ENCODE assay signal across 16 cellular contexts in the genomic region with DNA sequence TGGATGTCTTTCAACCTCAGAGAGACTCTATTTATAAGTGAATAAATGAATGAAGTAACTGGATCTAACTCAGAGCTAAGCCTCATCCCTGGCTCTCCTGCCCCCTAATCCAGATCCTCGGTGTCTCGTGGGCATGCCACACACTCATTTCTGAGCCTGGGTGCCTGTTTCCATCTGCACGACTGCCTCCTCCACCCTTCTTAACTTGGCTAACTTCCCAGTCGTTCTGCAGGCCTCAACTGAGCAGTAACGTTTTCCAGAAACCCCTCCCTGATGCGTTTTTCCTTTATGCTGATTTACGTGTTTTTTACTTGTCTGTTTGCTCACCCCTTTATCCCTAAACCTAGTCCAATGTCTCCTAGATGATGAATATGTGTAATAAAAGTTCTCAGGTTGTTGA.
DNase-seq lines count a peak whose midpoint lies in the region; ATAC-seq and TF ChIP-seq lines count a peak whose summit lies in the region.
"Had no signal": no experiment of that assay in that cellular context is flagged by ENCODE, and none has a peak within 500 bp of the region (broad histone marks: within the 10 kb centered on the region; RNA-seq: fewer than 3 reads in every experiment).

No MANE protein-coding gene starts in this region.

- no peak overlapping the region for H3K4me3 ChIP-seq in mammary epithelial cell (replicated peaks in 1 of 3; ENCODE audit: insufficient read depth in 1 of 3, low read depth in 2 of 3, low read length in 3 of 3)
- H3K4me3 ChIP-seq in RWPE2 (ENCODE audit: severe bottlenecking), result no peak overlapping the region
- no peak overlapping the region for H3K4me3 ChIP-seq in fibroblast of the aortic adventitia (ENCODE audit: low read depth, low read length)
- H3K4me3 ChIP-seq in smooth muscle cell, result no peak overlapping the region
- H3K4me3 ChIP-seq: MG63, SK-N-MC had no signal

- H4K20me1 ChIP-seq in mammary epithelial cell (ENCODE audit: insufficient read depth, low read length) (no peaks in the 10 kb centered on the region), smooth muscle cell (ENCODE audit: low read depth) (no peaks in the 10 kb centered on the region)

- POLR2A ChIA-PET in MCF 10A (lab: Yijun Ruan, JAX) (interaction anchor here (1.0 to 1.6 kb wide), 2 partner anchors 9 to 17 kb away, joined by 4 to 6 read pairs; no protein-coding TSS in a partner anchor), HEK293T (lab: Yijun Ruan, JAX) (no interaction called here)

- dilution Hi-C loops in mammary epithelial cell (cut with HindIII; ENCODE audit: low sequenced_read_pairs), result no loop called here

- H3K36me3 Mint-ChIP-seq in MCF 10A (ENCODE audit: insufficient read depth, unreplicated experiment), result peaks cover 6% of the 10 kb centered on the region
- H3K36me3 Mint-ChIP-seq in stimulated activated memory B cell treated with anti-CD40 and anti-IgM and Interleukin-4, amounts not matched to agents 10 μg/mL and 1 μg/mL and 100 μg/mL, for 72 hours, result no peaks in the 10 kb centered on the region

- H3K4me3 Mint-ChIP-seq in MCF 10A (ENCODE audit: unreplicated experiment), result peak overlapping the region; percentile 2
- no peak overlapping the region for H3K4me3 Mint-ChIP-seq in stimulated activated memory B cell treated with anti-CD40 and anti-IgM and Interleukin-4, amounts not matched to agents 10 μg/mL and 1 μg/mL and 100 μg/mL, for 72 hours

- H3K36me3 ChIP-seq in mammary epithelial cell (ENCODE audit: insufficient read depth, low read length) (no peaks in the 10 kb centered on the region), RWPE2 (ENCODE audit: low read depth) (no peaks in the 10 kb centered on the region), smooth muscle cell (ENCODE audit: low read depth) (no peaks in the 10 kb centered on the region)
- H3K36me3 ChIP-seq: MG63 had no signal

- DNase-seq in MCF 10A (ENCODE audit: unreplicated experiment), result peak; percentile 49
- no peak for DNase-seq in mammary epithelial cell
- no peak for DNase-seq in RWPE2 (ENCODE audit: low spot score)
- peak; percentile 59 for DNase-seq in fibroblast of the aortic adventitia (ENCODE audit: low read depth)
- DNase-seq in smooth muscle cell (lab: John Stamatoyannopoulos, UW; ENCODE audit: unreplicated experiment), result no peak
- no peak for DNase-seq in NCI-H2107 treated with DMSO at 0.1 percent for 48 hours (lab: John Stamatoyannopoulos, UW; ENCODE audit: unreplicated experiment)
- no peak for DNase-seq in HEK293T (ENCODE audit: extremely low spot score)
- DNase-seq: KG1, MG63, NCI-H1417 treated with DMSO at 0.1 percent for 48 hours, NCI-H524 treated with DMSO at 0.1 percent for 48 hours, OCI-M1 had no signal

- peaks cover 33% of the 10 kb centered on the region for H3K4me1 Mint-ChIP-seq in MCF 10A (ENCODE audit: insufficient read depth, unreplicated experiment)
- peaks cover 20% of the 10 kb centered on the region for H3K4me1 Mint-ChIP-seq in stimulated activated memory B cell treated with anti-CD40 and anti-IgM and Interleukin-4, amounts not matched to agents 10 μg/mL and 1 μg/mL and 100 μg/mL, for 72 hours

- H3K9ac ChIP-seq in mammary epithelial cell (ENCODE audit: insufficient read depth, low read length) (no peak overlapping the region), smooth muscle cell (ENCODE audit: low read depth) (no peak overlapping the region)

- H3K79me2 ChIP-seq in mammary epithelial cell (ENCODE audit: insufficient read depth, low read length) (no peaks in the 10 kb centered on the region), smooth muscle cell (ENCODE audit: low read depth) (no peaks in the 10 kb centered on the region)

- peak overlapping the region; percentile 10 for H3K27ac Mint-ChIP-seq in MCF 10A (ENCODE audit: low read depth, unreplicated experiment)
- H3K27ac Mint-ChIP-seq in stimulated activated memory B cell treated with anti-CD40 and anti-IgM and Interleukin-4, amounts not matched to agents 10 μg/mL and 1 μg/mL and 100 μg/mL, for 72 hours, result no peak overlapping the region

- WGBS in mammary epithelial cell (ENCODE audit: low coverage, missing lambda C conversion rate), result 82% methylated on average over 7 of the region's 7 CpGs
- 25% methylated on average over 7 of the region's 7 CpGs for WGBS in smooth muscle cell (ENCODE audit: low lambda C conversion rate)

- in situ Hi-C loops in mammary epithelial cell (cut with MboI; ENCODE audit: low sequenced_read_pairs in 2 of 2), result no loop called here

- TF ChIP-seq CTCF in MCF 10A (IDR thresholded peaks at IDR 0.05; ENCODE audit: unreplicated experiment) (no peak), mammary epithelial cell (conservative IDR thresholded peaks at IDR 0.05 in 1 of 2, IDR thresholded peaks at IDR 0.05 in 1 of 2; ENCODE audit: extremely low read depth in 1 of 2, insufficient read depth in 1 of 2, low read depth in 1 of 2, low read length in 2 of 2) (no peak), RWPE2 (IDR thresholded peaks at IDR 0.05; ENCODE audit: poor library complexity, severe bottlenecking) (no peak), fibroblast of the aortic adventitia (IDR thresholded peaks at IDR 0.05; ENCODE audit: insufficient read depth, low read length) (no peak), smooth muscle cell (IDR thresholded peaks at IDR 0.05; ENCODE audit: borderline replicate concordance, insufficient read depth, poor library complexity, severe bottlenecking) (no peak)

- H3F3A ChIP-seq in smooth muscle cell (ENCODE audit: low read depth), result no peaks in the 10 kb centered on the region

- H2AFZ ChIP-seq in mammary epithelial cell (ENCODE audit: low read depth, low read length), result no peak overlapping the region
- H2AFZ ChIP-seq in smooth muscle cell (ENCODE audit: low read depth), result peak overlapping the region; percentile 56

- no peak for ATAC-seq in RWPE2 (ENCODE audit: low read depth)
- no peak for ATAC-seq in stimulated activated memory B cell treated with anti-CD40 and anti-IgM and Interleukin-4, amounts not matched to agents 10 μg/mL and 1 μg/mL and 100 μg/mL, for 72 hours
- ATAC-seq: Right ventricle myocardium inferior had no signal

- intact Hi-C loops in MCF 10A (cut with micrococcal nuclease), result no loop called here
- intact Hi-C loops in mammary epithelial cell (cut with micrococcal nuclease), result no loop called here

- H3K4me2 ChIP-seq in mammary epithelial cell (ENCODE audit: insufficient read depth, low read depth, low read length) (no peak overlapping the region), smooth muscle cell (peak overlapping the region; percentile 14)

- H3K27me3 ChIP-seq in mammary epithelial cell (ENCODE audit: insufficient read depth, low read length), result no peaks in the 10 kb centered on the region
- no peaks in the 10 kb centered on the region for H3K27me3 ChIP-seq in RWPE2 (ENCODE audit: insufficient read depth, poor library complexity, severe bottlenecking)
- H3K27me3 ChIP-seq in smooth muscle cell (ENCODE audit: low read depth), result no peaks in the 10 kb centered on the region
- H3K27me3 ChIP-seq: MG63 had no signal

- BruUV-seq in MCF 10A (replicated peaks; lab: Mats Ljungman, UMichigan) (no TSS peak), mammary epithelial cell (replicated peaks; lab: Mats Ljungman, UMichigan) (no TSS peak)

- CTCF ChIA-PET in MCF 10A (lab: Yijun Ruan, JAX) (no interaction called here), mammary epithelial cell (lab: Charles Lee; ENCODE audit: low non-redundant PET) (no interaction called here), HEK293T (lab: Yijun Ruan, JAX) (no interaction called here)

- no peaks in the 10 kb centered on the region for H3K9me3 ChIP-seq in mammary epithelial cell (replicated peaks; ENCODE audit: insufficient read depth, low read length)
- H3K9me3 ChIP-seq in RWPE2 (ENCODE audit: severe bottlenecking), result no peaks in the 10 kb centered on the region
- no peaks in the 10 kb centered on the region for H3K9me3 ChIP-seq in smooth muscle cell (replicated peaks; ENCODE audit: low read depth)
- H3K9me3 ChIP-seq: MG63 had no signal

- no peaks in the 10 kb centered on the region for H3K9me3 Mint-ChIP-seq in MCF 10A (ENCODE audit: unreplicated experiment)
- no peaks in the 10 kb centered on the region for H3K9me3 Mint-ChIP-seq in stimulated activated memory B cell treated with anti-CD40 and anti-IgM and Interleukin-4, amounts not matched to agents 10 μg/mL and 1 μg/mL and 100 μg/mL, for 72 hours

- no peaks in the 10 kb centered on the region for H3K27me3 Mint-ChIP-seq in MCF 10A (ENCODE audit: insufficient read depth, unreplicated experiment)
- no peaks in the 10 kb centered on the region for H3K27me3 Mint-ChIP-seq in stimulated activated memory B cell treated with anti-CD40 and anti-IgM and Interleukin-4, amounts not matched to agents 10 μg/mL and 1 μg/mL and 100 μg/mL, for 72 hours

- H3K4me1 ChIP-seq in mammary epithelial cell (ENCODE audit: insufficient read depth, low read length), result peaks cover 28% of the 10 kb centered on the region
- peaks cover 35% of the 10 kb centered on the region for H3K4me1 ChIP-seq in RWPE2 (ENCODE audit: insufficient read depth, poor library complexity, severe bottlenecking)
- no peaks in the 10 kb centered on the region for H3K4me1 ChIP-seq in smooth muscle cell (ENCODE audit: low read depth)

- H3K27ac ChIP-seq in mammary epithelial cell (ENCODE audit: insufficient read depth, low read depth, low read length) (no peak overlapping the region), RWPE2 (ENCODE audit: poor library complexity, severe bottlenecking) (peak overlapping the region; percentile 84), smooth muscle cell (ENCODE audit: low read depth) (peak overlapping the region; percentile 81)
- H3K27ac ChIP-seq: C4-2B, SK-N-MC had no signal

TF ChIP-seq in HEK293T, 16 proteins besides CTCF, POLR2A, EP300 and RAD21:
- TF ChIP-seq, protein P1, sequence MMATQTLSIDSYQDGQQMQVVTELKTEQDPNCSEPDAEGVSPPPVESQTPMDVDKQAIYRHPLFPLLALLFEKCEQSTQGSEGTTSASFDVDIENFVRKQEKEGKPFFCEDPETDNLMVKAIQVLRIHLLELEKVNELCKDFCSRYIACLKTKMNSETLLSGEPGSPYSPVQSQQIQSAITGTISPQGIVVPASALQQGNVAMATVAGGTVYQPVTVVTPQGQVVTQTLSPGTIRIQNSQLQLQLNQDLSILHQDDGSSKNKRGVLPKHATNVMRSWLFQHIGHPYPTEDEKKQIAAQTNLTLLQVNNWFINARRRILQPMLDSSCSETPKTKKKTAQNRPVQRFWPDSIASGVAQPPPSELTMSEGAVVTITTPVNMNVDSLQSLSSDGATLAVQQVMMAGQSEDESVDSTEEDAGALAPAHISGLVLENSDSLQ (IDR thresholded peaks at IDR 0.05), result no peak
- TF ChIP-seq BHLHE40 (IDR thresholded peaks at IDR 0.05; ENCODE audit: borderline replicate concordance), result no peak
- no peak for TF ChIP-seq ZNF384 (IDR thresholded peaks at IDR 0.05)
- TF ChIP-seq SP1 (IDR thresholded peaks at IDR 0.05), result no peak
- no peak for TF ChIP-seq SUZ12 (IDR thresholded peaks at IDR 0.05)
- no peak for TF ChIP-seq TARDBP (IDR thresholded peaks at IDR 0.05)
- no peak for TF ChIP-seq NFRKB (IDR thresholded peaks at IDR 0.05)
- TF ChIP-seq ARNT (IDR thresholded peaks at IDR 0.05), result no peak
- TF ChIP-seq HDGF (IDR thresholded peaks at IDR 0.05; ENCODE audit: borderline replicate concordance), result no peak
- TF ChIP-seq FOXK2 (IDR thresholded peaks at IDR 0.05), result no peak

Comparison
In these comparisons a context has a peak if more than half of its experiments do, and no peak if none do; other contexts are left out.
1. DNase-seq: peak in MCF 10A (single experiment) and fibroblast of the aortic adventitia (single experiment); none in mammary epithelial cell (single experiment), RWPE2 (single experiment), smooth muscle cell (single experiment), NCI-H2107 treated with DMSO at 0.1 percent for 48 hours (single experiment) and HEK293T (single experiment).